Comparison of ENCODE assay signal across 29 cellular contexts in genomic region chr9:135523521-135524129, GRCh38. TPM values are rescaled to one million over a fixed set of nuclear protein-coding genes. Genes with fewer than 3 reads are reported as not detected.
DNase-seq lines count a peak whose midpoint lies in the region; ATAC-seq lines count a peak whose summit lies in the region.
"Had no signal": no experiment of that assay in that cellular context is flagged by ENCODE, and none has a peak within 500 bp of the region (broad histone marks: within the 10 kb centered on the region; RNA-seq: fewer than 3 reads in every experiment).

No MANE protein-coding gene starts in this region.

- H3K36me3 ChIP-seq in mesenchymal stem cell (ENCODE audit: control insufficient read depth in 1 of 2, insufficient read depth in 2 of 2, low read depth in 1 of 2, low read length in 2 of 2), result no peaks in the 10 kb centered on the region
- H3K36me3 ChIP-seq: tibial nerve had no signal

- H3K4me2 ChIP-seq in mesenchymal stem cell (ENCODE audit: low read length, poor library complexity, severe bottlenecking), result no peak overlapping the region

- peak overlapping the region in 1 of 2 experiments; percentile 90 for H3K14ac ChIP-seq in mesenchymal stem cell (ENCODE audit: low read length in 2 of 2)

- H2BK12ac ChIP-seq in mesenchymal stem cell (ENCODE audit: low read length in 2 of 2), result peak overlapping the region in 1 of 2 experiments; percentile 42

- no peaks in the 10 kb centered on the region for H3K9me3 ChIP-seq in mesenchymal stem cell (ENCODE audit: control insufficient read depth, low read length)
- H3K9me3 ChIP-seq: tibial nerve had no signal

- H3K4me3 Mint-ChIP-seq in activated CD8-positive, alpha-beta memory T cell treated with anti-CD3 and anti-CD28 coated beads, Interleukin-2, amount 10 ng/mL, durations not matched to agents 7 days and 5 days, result no peak overlapping the region
- H3K4me3 Mint-ChIP-seq: CD8-positive, alpha-beta T cell; central memory CD8-positive, alpha-beta T cell; stimulated activated naive CD8-positive, alpha-beta T cell treated with anti-CD3 and anti-CD28 coated beads, Interleukin-15, amount 100 ng/mL, for 72 hours had no signal

- no peak overlapping the region for H3K4ac ChIP-seq in mesenchymal stem cell (ENCODE audit: low read depth in 1 of 2, low read length in 2 of 2)

- peaks cover 5% of the 10 kb centered on the region for H3K4me1 Mint-ChIP-seq in activated CD8-positive, alpha-beta memory T cell treated with anti-CD3 and anti-CD28 coated beads, Interleukin-2, amount 10 ng/mL, durations not matched to agents 7 days and 5 days
- H3K4me1 Mint-ChIP-seq: central memory CD8-positive, alpha-beta T cell; stimulated activated naive CD8-positive, alpha-beta T cell treated with anti-CD3 and anti-CD28 coated beads, Interleukin-15, amount 100 ng/mL, for 72 hours had no signal

- ATAC-seq in activated CD8-positive, alpha-beta memory T cell treated with anti-CD3 and anti-CD28 coated beads, Interleukin-2, amount 10 ng/mL, durations not matched to agents 7 days and 5 days, result no peak
- ATAC-seq: CD8-positive, alpha-beta T cell; GM12878; stimulated activated naive CD8-positive, alpha-beta T cell treated with anti-CD3 and anti-CD28 coated beads, Interleukin-15, amount 100 ng/mL, for 72 hours had no signal

- in situ Hi-C loops in ACHN (cut with HindIII; ENCODE audit: low pct_ligation_motif_present, low pct_unique_long_range_greater_than_20kb, low sequenced_read_pairs), result no loop called here

- H3K18ac ChIP-seq in mesenchymal stem cell (ENCODE audit: low read depth in 1 of 2, low read length in 2 of 2), result no peak overlapping the region

- no peak overlapping the region for H3K4me3 ChIP-seq in mesenchymal stem cell (ENCODE audit: insufficient read depth in 1 of 2, low read depth in 1 of 2, low read length in 2 of 2)
- H3K4me3 ChIP-seq: GM12878, tibial nerve had no signal

- H3K4me1 ChIP-seq in mesenchymal stem cell (ENCODE audit: control insufficient read depth, insufficient read depth, low read depth, low read length), result peaks cover 11% of the 10 kb centered on the region
- H3K4me1 ChIP-seq: tibial nerve had no signal

- no peaks in the 10 kb centered on the region for H3K9me3 Mint-ChIP-seq in activated CD8-positive, alpha-beta memory T cell treated with anti-CD3 and anti-CD28 coated beads, Interleukin-2, amount 10 ng/mL, durations not matched to agents 7 days and 5 days (ENCODE audit: low read depth)
- H3K9me3 Mint-ChIP-seq: CD8-positive, alpha-beta T cell; central memory CD8-positive, alpha-beta T cell; stimulated activated naive CD8-positive, alpha-beta T cell treated with anti-CD3 and anti-CD28 coated beads, Interleukin-15, amount 100 ng/mL, for 72 hours had no signal

- peak overlapping the region; percentile 0 for H2BK15ac ChIP-seq in mesenchymal stem cell (ENCODE audit: low read depth, poor library complexity, severe bottlenecking)

- H2AFZ ChIP-seq in mesenchymal stem cell (ENCODE audit: low read depth, low read length), result no peak overlapping the region

- H3K23ac ChIP-seq in mesenchymal stem cell (ENCODE audit: low read length in 2 of 2), result no peak overlapping the region

- WGBS in mesenchymal stem cell, result 79% methylated on average over 21 of the region's 21 CpGs

- H3K36me3 Mint-ChIP-seq in activated CD8-positive, alpha-beta memory T cell treated with anti-CD3 and anti-CD28 coated beads, Interleukin-2, amount 10 ng/mL, durations not matched to agents 7 days and 5 days, result no peaks in the 10 kb centered on the region
- H3K36me3 Mint-ChIP-seq: CD8-positive, alpha-beta T cell had no signal

- peaks cover 8% of the 10 kb centered on the region for H3K27me3 Mint-ChIP-seq in activated CD8-positive, alpha-beta memory T cell treated with anti-CD3 and anti-CD28 coated beads, Interleukin-2, amount 10 ng/mL, durations not matched to agents 7 days and 5 days

- H4K91ac ChIP-seq in mesenchymal stem cell (ENCODE audit: low read length), result no peak overlapping the region

- H2AK5ac ChIP-seq in mesenchymal stem cell (ENCODE audit: low read length, severe bottlenecking), result no peak overlapping the region

- H2BK120ac ChIP-seq in mesenchymal stem cell (ENCODE audit: low read depth, low read length), result no peak overlapping the region

- DNase-seq in activated CD4-positive, alpha-beta T cell treated with anti-CD3 and anti-CD28 coated beads for 1 hour, result peak; percentile 4
- DNase-seq in activated CD4-positive, alpha-beta T cell treated with anti-CD3 and anti-CD28 coated beads for 48 hours, result no peak
- DNase-seq in activated CD8-positive, alpha-beta memory T cell treated with anti-CD3 and anti-CD28 coated beads, Interleukin-2, amount 10 ng/mL, durations not matched to agents 7 days and 5 days, result peak; percentile 21
- no peak for DNase-seq in mesenchymal stem cell
- DNase-seq in stimulated activated CD8-positive, alpha-beta memory T cell treated with anti-CD3 and anti-CD28 coated beads, Interleukin-4, amount 100 ng/mL, for 48 hours, result peak; percentile 7
- DNase-seq in stimulated activated naive CD4-positive, alpha-beta T cell treated with Interleukin-2 at 50 U/mL for 16 hours (lab: John Stamatoyannopoulos, UW), result no peak
- no peak for DNase-seq in ACHN
- DNase-seq in foreskin melanocyte, result no peak
- DNase-seq: 8988T; activated CD4-positive, CD25-positive, alpha-beta regulatory T cell treated with anti-CD3 and anti-CD28 coated beads, Interleukin-2, amount 50 U/mL, for 72 hours; AML-193; HCEC 1CT; kidney; mammary epithelial cell; NCI-H1694 treated with DMSO at 0.1 percent for 48 hours; NCI-H69; stimulated activated CD4-positive, alpha-beta T cell treated with anti-CD3 and anti-CD28 coated beads, Interleukin-12 subunit alpha, Interleukin-12 subunit beta, amount 100 ng/mL, for 4 hours; stimulated activated naive CD8-positive, alpha-beta T cell treated with anti-CD3 and anti-CD28 coated beads, Interleukin-15, amount 100 ng/mL, for 72 hours; T-helper 1 cell had no signal

- no peaks in the 10 kb centered on the region for H3K79me1 ChIP-seq in mesenchymal stem cell (replicated peaks; ENCODE audit: low read length, poor library complexity, severe bottlenecking)

- no peak overlapping the region for H4K8ac ChIP-seq in mesenchymal stem cell (ENCODE audit: low read length)

- H3K27me3 ChIP-seq in mesenchymal stem cell (ENCODE audit: control insufficient read depth in 1 of 2, insufficient read depth in 1 of 2, low read length in 2 of 2), result peaks cover 12 to 51% of the 10 kb centered on the region in 2 experiments

- CTCF ChIA-PET in activated CD8-positive, alpha-beta memory T cell treated with anti-CD3 and anti-CD28 coated beads, Interleukin-2, amount 10 ng/mL, durations not matched to agents 7 days and 5 days (lab: Charles Lee), result no interaction called here

- H3K27ac ChIP-seq in mesenchymal stem cell (ENCODE audit: low read length, poor library complexity, severe bottlenecking), result no peak overlapping the region
- H3K27ac ChIP-seq: tibial nerve had no signal

- no peak overlapping the region for H3K9ac ChIP-seq in mesenchymal stem cell (ENCODE audit: low read length)

- no peak overlapping the region for H2BK5ac ChIP-seq in mesenchymal stem cell (ENCODE audit: low read depth, low read length, poor library complexity, severe bottlenecking)

- no peak overlapping the region for H3K27ac Mint-ChIP-seq in activated CD8-positive, alpha-beta memory T cell treated with anti-CD3 and anti-CD28 coated beads, Interleukin-2, amount 10 ng/mL, durations not matched to agents 7 days and 5 days
- H3K27ac Mint-ChIP-seq: CD8-positive, alpha-beta T cell; stimulated activated naive CD8-positive, alpha-beta T cell treated with anti-CD3 and anti-CD28 coated beads, Interleukin-15, amount 100 ng/mL, for 72 hours had no signal

RNA-seq across cellular contexts. Expression of gene LCN1, which starts 2.4 kb away (rescaled TPM):
- not detected for total RNA-seq in activated CD8-positive, alpha-beta memory T cell treated with anti-CD3 and anti-CD28 coated beads, Interleukin-2, amount 10 ng/mL, durations not matched to agents 7 days and 5 days
- not detected for polyA plus RNA-seq in mesenchymal stem cell (2013, experiment 1 of 2)
- polyA plus RNA-seq in mesenchymal stem cell (2013, experiment 2 of 2), result not detected
- total RNA-seq: CD8-positive, alpha-beta T cell; dermis microvascular lymphatic vessel endothelial cell; endothelial cell of umbilical vein; GM12878; kidney; LHCN-M2; mammary epithelial cell; renal cortical epithelial cell; RPMI7951; SK-MEL-5; tibial nerve had no signal
- polyA plus RNA-seq: endothelial cell of umbilical vein, GM12878, mammary epithelial cell had no signal

RNA-seq across cellular contexts. Expression of gene OBP2A, which starts 22.3 kb away (rescaled TPM):
- not detected for total RNA-seq in activated CD8-positive, alpha-beta memory T cell treated with anti-CD3 and anti-CD28 coated beads, Interleukin-2, amount 10 ng/mL, durations not matched to agents 7 days and 5 days
- polyA plus RNA-seq in mesenchymal stem cell (2013, experiment 1 of 2), result not detected
- not detected for polyA plus RNA-seq in mesenchymal stem cell (2013, experiment 2 of 2)
- total RNA-seq: CD8-positive, alpha-beta T cell; dermis microvascular lymphatic vessel endothelial cell; endothelial cell of umbilical vein; GM12878; kidney; LHCN-M2; mammary epithelial cell; renal cortical epithelial cell; RPMI7951; SK-MEL-5; tibial nerve had no signal
- polyA plus RNA-seq: endothelial cell of umbilical vein, GM12878, mammary epithelial cell had no signal

RNA-seq across cellular contexts. Expression of gene MRPS2, which starts 23.1 kb away (rescaled TPM):
- 10 to 100 TPM; 34.7 to 38.0 TPM for total RNA-seq in activated CD8-positive, alpha-beta memory T cell treated with anti-CD3 and anti-CD28 coated beads, Interleukin-2, amount 10 ng/mL, durations not matched to agents 7 days and 5 days
- polyA plus RNA-seq in mesenchymal stem cell (2013, experiment 1 of 2), result 75.7 TPM
- polyA plus RNA-seq in mesenchymal stem cell (2013, experiment 2 of 2), result 66.5 TPM

RNA-seq across cellular contexts. Expression of gene PAEP, which starts 37.9 kb away (rescaled TPM):
- not detected for total RNA-seq in activated CD8-positive, alpha-beta memory T cell treated with anti-CD3 and anti-CD28 coated beads, Interleukin-2, amount 10 ng/mL, durations not matched to agents 7 days and 5 days
- not detected for polyA plus RNA-seq in mesenchymal stem cell (2013, experiment 1 of 2)
- polyA plus RNA-seq in mesenchymal stem cell (2013, experiment 2 of 2), result not detected
- total RNA-seq: CD8-positive, alpha-beta T cell; dermis microvascular lymphatic vessel endothelial cell; endothelial cell of umbilical vein; GM12878; kidney; LHCN-M2; mammary epithelial cell; renal cortical epithelial cell; RPMI7951; tibial nerve had no signal
- polyA plus RNA-seq: endothelial cell of umbilical vein, GM12878, mammary epithelial cell had no signal

RNA-seq across cellular contexts. Expression of gene PPP1R26, which starts 44.0 kb away (rescaled TPM):
- total RNA-seq in activated CD8-positive, alpha-beta memory T cell treated with anti-CD3 and anti-CD28 coated beads, Interleukin-2, amount 10 ng/mL, durations not matched to agents 7 days and 5 days, result under 1 TPM; 0.18 to 0.28 TPM
- 6.6 TPM for polyA plus RNA-seq in mesenchymal stem cell (2013, experiment 1 of 2)
- polyA plus RNA-seq in mesenchymal stem cell (2013, experiment 2 of 2), result 6.3 TPM

Comparison
In these comparisons a context has a peak if more than half of its experiments do, and no peak if none do; other contexts are left out.
1. DNase-seq: peak in activated CD4-positive, alpha-beta T cell treated with anti-CD3 and anti-CD28 coated beads for 1 hour (single experiment), activated CD8-positive, alpha-beta memory T cell treated with anti-CD3 and anti-CD28 coated beads, Interleukin-2, amount 10 ng/mL, durations not matched to agents 7 days and 5 days (single experiment) and stimulated activated CD8-positive, alpha-beta memory T cell treated with anti-CD3 and anti-CD28 coated beads, Interleukin-4, amount 100 ng/mL, for 48 hours (single experiment); none in activated CD4-positive, alpha-beta T cell treated with anti-CD3 and anti-CD28 coated beads for 48 hours (single experiment), mesenchymal stem cell (single experiment), stimulated activated naive CD4-positive, alpha-beta T cell treated with Interleukin-2 at 50 U/mL for 16 hours (single experiment), ACHN (single experiment) and foreskin melanocyte (single experiment).